In the genomic region with DNA sequence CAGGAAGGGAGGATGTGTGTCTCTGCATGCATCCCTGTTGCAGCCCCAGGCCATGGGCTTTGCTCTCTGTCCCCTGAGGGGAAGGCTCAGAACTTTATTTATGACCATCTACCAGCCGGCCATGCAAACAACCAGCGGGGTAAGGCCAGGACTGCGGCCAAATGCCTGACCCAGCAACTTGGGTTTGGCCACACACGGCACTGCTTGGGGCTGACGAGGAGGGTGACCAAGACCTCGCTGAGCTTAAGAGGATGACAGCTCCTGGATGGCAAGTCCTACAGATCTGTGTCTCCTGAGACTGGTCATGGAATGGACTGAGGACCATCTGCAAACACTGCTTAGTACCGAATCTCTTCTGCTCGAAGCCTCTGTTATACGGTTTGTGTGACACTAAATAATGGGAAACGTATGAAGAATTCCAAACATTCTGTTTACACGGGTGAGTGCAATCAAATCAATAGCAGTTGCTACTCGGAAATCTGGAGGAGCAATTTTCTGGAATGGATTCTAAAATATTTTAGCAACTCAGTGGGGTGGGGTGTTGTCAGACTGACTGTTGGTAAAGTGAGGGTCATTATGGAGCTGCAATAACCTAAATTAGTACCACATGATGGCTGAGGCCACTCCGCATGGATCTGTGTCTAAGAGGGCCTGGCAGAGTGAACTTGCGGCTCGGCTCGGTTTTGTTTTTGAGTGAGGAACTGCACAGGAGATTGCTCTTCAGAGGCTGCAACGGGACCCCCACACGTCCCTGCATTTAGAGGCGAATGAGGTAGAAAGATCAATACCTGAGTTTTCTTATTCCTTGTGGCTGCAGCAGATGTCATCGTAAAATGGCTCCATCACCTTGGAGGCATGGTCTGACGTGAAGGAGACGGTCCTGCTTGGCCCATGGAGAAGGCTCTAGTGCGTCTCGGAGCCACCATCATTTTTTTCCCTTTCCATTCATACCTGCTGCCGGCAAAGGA, we compare ENCODE assay signal across 23 cellular contexts. TPM values are rescaled to one million over a fixed set of nuclear protein-coding genes. Genes with fewer than 3 reads are reported as not detected.
DNase-seq lines count a peak whose midpoint lies in the region; ATAC-seq and TF ChIP-seq lines count a peak whose summit lies in the region.
"Had no signal": no experiment of that assay in that cellular context is flagged by ENCODE, and none has a peak within 500 bp of the region (broad histone marks: within the 10 kb centered on the region; RNA-seq: fewer than 3 reads in every experiment).

No MANE protein-coding gene starts in this region.

- TF ChIP-seq CTCF in body of pancreas (IDR thresholded peaks at IDR 0.05): no peak
- TF ChIP-seq CTCF in progenitor cell of endocrine pancreas (IDR thresholded peaks at IDR 0.05; ENCODE audit: unreplicated experiment): no peak
- TF ChIP-seq CTCF in Caco-2 (IDR thresholded peaks at IDR 0.05; ENCODE audit: insufficient read depth in 1 of 2, low read depth in 1 of 2, low read length in 1 of 2, severe bottlenecking in 1 of 2, unreplicated experiment in 1 of 2): no peak

- H3K9me3 Mint-ChIP-seq in progenitor cell of endocrine pancreas (ENCODE audit: low read depth) (no peaks in the 10 kb centered on the region), Caco-2 (ENCODE audit: unreplicated experiment) (no peaks in the 10 kb centered on the region)
- no peaks in the 10 kb centered on the region for H3K9me3 Mint-ChIP-seq in activated T-helper 1 cell treated with anti-CD3 and anti-CD28 coated beads, Interleukin-12 subunit alpha, Interleukin-12 subunit beta, Interleukin-2, Interleukin-4 antibody, amounts not matched to agents 30 ng/mL and 10 ng/mL and 1 ng/mL, durations not matched to agents 14 hours and 24 hours and 36 hours
- H3K9me3 Mint-ChIP-seq: activated T-cell treated with anti-CD3 and anti-CD28 coated beads, Interleukin-2, amount 50 U/mL, for 72 hours; CD4-positive, alpha-beta T cell; endodermal cell had no signal

- H3K4me1 ChIP-seq in body of pancreas (peaks cover 14% of the 10 kb centered on the region), Caco-2 (no peaks in the 10 kb centered on the region)
- H3K4me1 ChIP-seq: colonic mucosa had no signal

- H3K4me3 Mint-ChIP-seq in progenitor cell of endocrine pancreas (ENCODE audit: low read depth): no peak overlapping the region
- H3K4me3 Mint-ChIP-seq in activated T-helper 1 cell treated with anti-CD3 and anti-CD28 coated beads, Interleukin-12 subunit alpha, Interleukin-12 subunit beta, Interleukin-2, Interleukin-4 antibody, amounts not matched to agents 30 ng/mL and 10 ng/mL and 1 ng/mL, durations not matched to agents 14 hours and 24 hours and 36 hours: no peak overlapping the region
- H3K4me3 Mint-ChIP-seq in Caco-2 (ENCODE audit: unreplicated experiment): no peak overlapping the region
- H3K4me3 Mint-ChIP-seq: activated T-cell treated with anti-CD3 and anti-CD28 coated beads, Interleukin-2, amount 50 U/mL, for 72 hours; CD4-positive, alpha-beta T cell; endodermal cell had no signal

- TF ChIP-seq POLR2A in body of pancreas (IDR thresholded peaks at IDR 0.05): no peak

- DNase-seq in GM03348 (ENCODE audit: low spot score) (peak; percentile 44), body of pancreas (no peak), left lobe of liver (ENCODE audit: low spot score) (peak; percentile 37), progenitor cell of endocrine pancreas (ENCODE audit: low spot score, unreplicated experiment) (peak; percentile 1), GF-D8 (lab: John Stamatoyannopoulos, UW) (no peak), KG1 (lab: John Stamatoyannopoulos, UW) (no peak), Caco-2 (no peak)
- DNase-seq in activated T-helper 1 cell treated with anti-CD3 and anti-CD28 coated beads, Interleukin-12 subunit alpha, Interleukin-12 subunit beta, Interleukin-2, Interleukin-4 antibody, amounts not matched to agents 30 ng/mL and 10 ng/mL and 1 ng/mL, durations not matched to agents 14 hours and 24 hours and 36 hours (ENCODE audit: low spot score): no peak
- DNase-seq: activated CD4-positive, alpha-beta T cell treated with anti-CD3 and anti-CD28 coated beads for 4 hours; activated naive CD4-positive, alpha-beta T cell treated with anti-CD3 and anti-CD28 coated beads, Interleukin-2, amount 50 U/mL, for 16 hours; activated T-cell treated with anti-CD3 and anti-CD28 coated beads, Interleukin-2, amount 50 U/mL, for 72 hours; CD4-positive, alpha-beta T cell; colonic mucosa; endodermal cell; NCI-H1417 treated with DMSO at 0.1 percent for 48 hours; NCI-H2081 treated with DMSO at 0.1 percent for 48 hours; NCI-H226; NCI-H69; stimulated activated naive CD8-positive, alpha-beta T cell treated with anti-CD3 and anti-CD28 coated beads, Interleukin-15, Interleukin-2, amounts not matched to agents 100 U/mL and 50 U/mL, for 24 hours; SW 1271; T-helper 9 cell had no signal

- POLR2A ChIA-PET in Caco-2 (lab: Charles Lee): no interaction called here

- H3K36me3 ChIP-seq in body of pancreas (replicated peaks in 1 of 2; ENCODE audit: insufficient read depth in 1 of 2, low read depth in 2 of 2) (no peaks in the 10 kb centered on the region), Caco-2 (ENCODE audit: control insufficient read depth, insufficient read depth, low read length) (no peaks in the 10 kb centered on the region)
- H3K36me3 ChIP-seq: colonic mucosa had no signal

- H3K36me3 Mint-ChIP-seq in progenitor cell of endocrine pancreas (ENCODE audit: insufficient read depth): no peaks in the 10 kb centered on the region
- H3K36me3 Mint-ChIP-seq in activated T-helper 1 cell treated with anti-CD3 and anti-CD28 coated beads, Interleukin-12 subunit alpha, Interleukin-12 subunit beta, Interleukin-2, Interleukin-4 antibody, amounts not matched to agents 30 ng/mL and 10 ng/mL and 1 ng/mL, durations not matched to agents 14 hours and 24 hours and 36 hours (ENCODE audit: low read depth): no peaks in the 10 kb centered on the region
- H3K36me3 Mint-ChIP-seq in Caco-2 (ENCODE audit: insufficient read depth, unreplicated experiment): no peaks in the 10 kb centered on the region

- CTCF ChIA-PET in Caco-2 (lab: Charles Lee): no interaction called here

- intact Hi-C loops in body of pancreas (cut with DNase I): no loop called here
- intact Hi-C loops in activated T-helper 1 cell treated with anti-CD3 and anti-CD28 coated beads, Interleukin-12 subunit alpha, Interleukin-12 subunit beta, Interleukin-2, Interleukin-4 antibody, amounts not matched to agents 30 ng/mL and 10 ng/mL and 1 ng/mL, durations not matched to agents 14 hours and 24 hours and 36 hours (cut with micrococcal nuclease): no loop called here
- intact Hi-C loops in Caco-2 (cut with micrococcal nuclease; ENCODE audit: unreplicated experiment): no loop called here

- no peak overlapping the region for H3K4me3 ChIP-seq in body of pancreas
- no peak overlapping the region for H3K4me3 ChIP-seq in Caco-2 (ENCODE audit: low read depth, low read length)
- H3K4me3 ChIP-seq: colonic mucosa had no signal

- H3K27me3 ChIP-seq in body of pancreas (no peaks in the 10 kb centered on the region), Caco-2 (replicated peaks; ENCODE audit: control insufficient read depth, insufficient read depth, low read length) (no peaks in the 10 kb centered on the region)
- H3K27me3 ChIP-seq: colonic mucosa had no signal

- BruUV-seq in Caco-2 (replicated peaks; lab: Mats Ljungman, UMichigan): no TSS peak

- ATAC-seq in body of pancreas (peak; percentile 60), left lobe of liver (no peak)
- ATAC-seq: activated T-cell treated with anti-CD3 and anti-CD28 coated beads, Interleukin-2, amount 50 U/mL, for 72 hours had no signal

- WGBS in body of pancreas, 2 donors: 71 to 74% methylated on average over 19 to 25 of the region's 25 CpGs

- H3K27me3 Mint-ChIP-seq in progenitor cell of endocrine pancreas: peaks cover 10% of the 10 kb centered on the region
- no peaks in the 10 kb centered on the region for H3K27me3 Mint-ChIP-seq in activated T-helper 1 cell treated with anti-CD3 and anti-CD28 coated beads, Interleukin-12 subunit alpha, Interleukin-12 subunit beta, Interleukin-2, Interleukin-4 antibody, amounts not matched to agents 30 ng/mL and 10 ng/mL and 1 ng/mL, durations not matched to agents 14 hours and 24 hours and 36 hours (ENCODE audit: insufficient read depth)
- peaks cover 3% of the 10 kb centered on the region for H3K27me3 Mint-ChIP-seq in Caco-2 (ENCODE audit: insufficient read depth, unreplicated experiment)
- H3K27me3 Mint-ChIP-seq: CD4-positive, alpha-beta T cell had no signal

- H3K4me1 Mint-ChIP-seq in progenitor cell of endocrine pancreas (ENCODE audit: low read depth) (peaks cover 9% of the 10 kb centered on the region), Caco-2 (ENCODE audit: low read depth, unreplicated experiment) (no peaks in the 10 kb centered on the region)
- no peaks in the 10 kb centered on the region for H3K4me1 Mint-ChIP-seq in activated T-helper 1 cell treated with anti-CD3 and anti-CD28 coated beads, Interleukin-12 subunit alpha, Interleukin-12 subunit beta, Interleukin-2, Interleukin-4 antibody, amounts not matched to agents 30 ng/mL and 10 ng/mL and 1 ng/mL, durations not matched to agents 14 hours and 24 hours and 36 hours (ENCODE audit: low read depth)
- H3K4me1 Mint-ChIP-seq: endodermal cell had no signal

- H3K27ac ChIP-seq in body of pancreas: peak overlapping the region in 1 of 4 donors; percentile 5
- H3K27ac ChIP-seq: colonic mucosa, KMS-11, VCaP had no signal

- H3K9me3 ChIP-seq in body of pancreas (no peaks in the 10 kb centered on the region), Caco-2 (no peaks in the 10 kb centered on the region)
- H3K9me3 ChIP-seq: colonic mucosa had no signal

- H3K27ac Mint-ChIP-seq in progenitor cell of endocrine pancreas (peak overlapping the region; percentile 7), Caco-2 (ENCODE audit: unreplicated experiment) (no peak overlapping the region)
- no peak overlapping the region for H3K27ac Mint-ChIP-seq in activated T-helper 1 cell treated with anti-CD3 and anti-CD28 coated beads, Interleukin-12 subunit alpha, Interleukin-12 subunit beta, Interleukin-2, Interleukin-4 antibody, amounts not matched to agents 30 ng/mL and 10 ng/mL and 1 ng/mL, durations not matched to agents 14 hours and 24 hours and 36 hours
- H3K27ac Mint-ChIP-seq: activated T-cell treated with anti-CD3 and anti-CD28 coated beads, Interleukin-2, amount 50 U/mL, for 72 hours; CD4-positive, alpha-beta T cell; endodermal cell had no signal

RNA-seq across cellular contexts. Expression of a gene that starts 26.6 kb away (rescaled TPM):
- total RNA-seq in body of pancreas: 10 to 100 TPM; 10.9 to 13.2 TPM
- total RNA-seq in left lobe of liver: 7.3 TPM
- total RNA-seq in progenitor cell of endocrine pancreas: 19.3 and 24.8 TPM in 2 replicates
- total RNA-seq in activated T-helper 1 cell treated with anti-CD3 and anti-CD28 coated beads, Interleukin-12 subunit alpha, Interleukin-12 subunit beta, Interleukin-2, Interleukin-4 antibody, amounts not matched to agents 30 ng/mL and 10 ng/mL and 1 ng/mL, durations not matched to agents 14 hours and 24 hours and 36 hours: 23.3 and 24.9 TPM in 2 replicates
- total RNA-seq in Caco-2 (2022): 16.5 and 22.9 TPM in 2 replicates

Comparison
In these comparisons a context has a peak if more than half of its experiments do, and no peak if none do; other contexts are left out.
1. DNase-seq: peak in GM03348 (single experiment), left lobe of liver (single experiment) and progenitor cell of endocrine pancreas (single experiment); none in body of pancreas (0 of 4), GF-D8 (single experiment), activated T-helper 1 cell treated with anti-CD3 and anti-CD28 coated beads, Interleukin-12 subunit alpha, Interleukin-12 subunit beta, Interleukin-2, Interleukin-4 antibody, amounts not matched to agents 30 ng/mL and 10 ng/mL and 1 ng/mL, durations not matched to agents 14 hours and 24 hours and 36 hours (single experiment), KG1 (single experiment) and Caco-2 (0 of 2).